Comparison of ENCODE assay signal across 21 cellular contexts in the genomic region with DNA sequence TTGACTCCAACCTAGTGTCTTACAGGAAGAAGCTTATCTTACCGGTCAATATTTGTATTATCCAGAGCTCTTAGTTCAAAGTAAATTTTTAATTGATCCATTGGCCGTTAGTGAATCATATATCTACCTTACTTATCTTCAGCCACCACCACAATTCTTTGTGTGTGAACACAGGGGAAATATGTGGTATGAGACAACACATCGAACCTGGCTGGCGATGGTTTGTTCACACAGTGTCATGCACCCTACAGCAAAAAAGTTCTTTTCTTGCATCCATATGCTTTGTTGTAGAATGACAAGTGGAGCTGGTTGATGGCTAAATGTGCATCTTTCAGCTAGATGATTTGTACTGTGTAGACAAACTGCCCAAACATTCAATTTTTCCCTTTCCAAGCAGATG.
DNase-seq lines count a peak whose midpoint lies in the region; ATAC-seq, FAIRE-seq and TF ChIP-seq lines count a peak whose summit lies in the region.
"Had no signal": no experiment of that assay in that cellular context is flagged by ENCODE, and none has a peak within 500 bp of the region (broad histone marks: within the 10 kb centered on the region; RNA-seq: fewer than 3 reads in every experiment).

No MANE protein-coding gene starts in this region.

- no peak overlapping the region for H3K9ac ChIP-seq in neural progenitor cell

- CTCF ChIA-PET in activated CD4-positive, alpha-beta memory T cell treated with anti-CD3 and anti-CD28 coated beads for 36 hours (lab: Charles Lee), result no interaction called here
- CTCF ChIA-PET in activated CD4-positive, alpha-beta memory T cell treated with anti-CD3 and anti-CD28 coated beads, Interleukin-2, amount 10 ng/mL, durations not matched to agents 7 days and 5 days (lab: Charles Lee), result interaction anchor here (1.1 to 1.7 kb wide), 3 partner anchors 22 to 71 kb away, joined by 3 to 5 read pairs (median 3); no protein-coding TSS in a partner anchor

- H3K27ac ChIP-seq in neural progenitor cell, result no peak overlapping the region
- H3K27ac ChIP-seq: PC-9, RWPE1 had no signal

- peak; percentile 56 for FAIRE-seq in GM12891 (lab: Jason Lieb, UNC)
- FAIRE-seq: H1 had no signal

- H3K9me3 Mint-ChIP-seq in activated CD4-positive, alpha-beta memory T cell treated with anti-CD3 and anti-CD28 coated beads for 36 hours, result no peaks in the 10 kb centered on the region
- H3K9me3 Mint-ChIP-seq in activated CD4-positive, alpha-beta memory T cell treated with anti-CD3 and anti-CD28 coated beads, Interleukin-2, amount 10 ng/mL, durations not matched to agents 7 days and 5 days, result no peaks in the 10 kb centered on the region
- peaks cover 2% of the 10 kb centered on the region for H3K9me3 Mint-ChIP-seq in activated T-helper 1 cell treated with anti-CD3 and anti-CD28 coated beads, Interleukin-12 subunit alpha, Interleukin-12 subunit beta, Interleukin-2, Interleukin-4 antibody, amounts not matched to agents 30 ng/mL and 10 ng/mL and 1 ng/mL, durations not matched to agents 14 hours and 24 hours and 36 hours
- no peaks in the 10 kb centered on the region for H3K9me3 Mint-ChIP-seq in neural progenitor cell

- DNase-seq in activated CD4-positive, alpha-beta memory T cell treated with anti-CD3 and anti-CD28 coated beads for 36 hours, result no peak
- no peak for DNase-seq in activated CD4-positive, alpha-beta memory T cell treated with anti-CD3 and anti-CD28 coated beads, Interleukin-2, amount 10 ng/mL, durations not matched to agents 7 days and 5 days
- DNase-seq in GM12891 (ENCODE audit: insufficient read length, low spot score) (no peak), neural progenitor cell (ENCODE audit: low spot score) (no peak), LoVo (ENCODE audit: low spot score) (no peak), cortex of kidney (lab: John Stamatoyannopoulos, UW) (no peak)
- no peak for DNase-seq in activated T-helper 1 cell treated with anti-CD3 and anti-CD28 coated beads, Interleukin-12 subunit alpha, Interleukin-12 subunit beta, Interleukin-2, Interleukin-4 antibody, amounts not matched to agents 30 ng/mL and 10 ng/mL and 1 ng/mL, durations not matched to agents 14 hours and 24 hours and 36 hours (ENCODE audit: low spot score)
- DNase-seq: BE2C; CD4-positive, alpha-beta T cell; DMS153; GDM1; KBM-7; MV-4-11; NCI-H187 treated with DMSO at 0.1 percent for 48 hours; NCI-H345; NCI-H524 treated with DMSO at 0.1 percent for 48 hours; PC-9; SIG-M5 had no signal

- H3K27ac Mint-ChIP-seq in activated CD4-positive, alpha-beta memory T cell treated with anti-CD3 and anti-CD28 coated beads for 36 hours, result peak overlapping the region; percentile 91
- H3K27ac Mint-ChIP-seq in activated CD4-positive, alpha-beta memory T cell treated with anti-CD3 and anti-CD28 coated beads, Interleukin-2, amount 10 ng/mL, durations not matched to agents 7 days and 5 days, result no peak overlapping the region
- peak overlapping the region; percentile 65 for H3K27ac Mint-ChIP-seq in activated T-helper 1 cell treated with anti-CD3 and anti-CD28 coated beads, Interleukin-12 subunit alpha, Interleukin-12 subunit beta, Interleukin-2, Interleukin-4 antibody, amounts not matched to agents 30 ng/mL and 10 ng/mL and 1 ng/mL, durations not matched to agents 14 hours and 24 hours and 36 hours
- no peak overlapping the region for H3K27ac Mint-ChIP-seq in neural progenitor cell
- H3K27ac Mint-ChIP-seq: CD4-positive, alpha-beta T cell had no signal

- H3K36me3 Mint-ChIP-seq in activated CD4-positive, alpha-beta memory T cell treated with anti-CD3 and anti-CD28 coated beads for 36 hours, result peaks cover 65% of the 10 kb centered on the region
- peaks cover 76% of the 10 kb centered on the region for H3K36me3 Mint-ChIP-seq in activated CD4-positive, alpha-beta memory T cell treated with anti-CD3 and anti-CD28 coated beads, Interleukin-2, amount 10 ng/mL, durations not matched to agents 7 days and 5 days (ENCODE audit: low read depth)
- peaks cover 60% of the 10 kb centered on the region for H3K36me3 Mint-ChIP-seq in activated T-helper 1 cell treated with anti-CD3 and anti-CD28 coated beads, Interleukin-12 subunit alpha, Interleukin-12 subunit beta, Interleukin-2, Interleukin-4 antibody, amounts not matched to agents 30 ng/mL and 10 ng/mL and 1 ng/mL, durations not matched to agents 14 hours and 24 hours and 36 hours (ENCODE audit: low read depth)
- H3K36me3 Mint-ChIP-seq in neural progenitor cell, result no peaks in the 10 kb centered on the region

- no peak overlapping the region for H3K4me3 ChIP-seq in neural progenitor cell
- H3K4me3 ChIP-seq: PC-9 had no signal

- no peaks in the 10 kb centered on the region for H3K27me3 ChIP-seq in neural progenitor cell
- H3K27me3 ChIP-seq: BE2C had no signal

- TF ChIP-seq POLR2A in GM12891 (IDR thresholded peaks at IDR 0.05; ENCODE audit: low read depth, low read length), result no peak

- H3K9me3 ChIP-seq in neural progenitor cell (ENCODE audit: low read depth), result no peaks in the 10 kb centered on the region
- H3K9me3 ChIP-seq: BE2C had no signal

- H3K4me1 ChIP-seq in neural progenitor cell, result no peaks in the 10 kb centered on the region

- no peaks in the 10 kb centered on the region for H3F3A ChIP-seq in neural progenitor cell (ENCODE audit: low read depth)

- H3K36me3 ChIP-seq in neural progenitor cell, result no peaks in the 10 kb centered on the region
- H3K36me3 ChIP-seq: BE2C had no signal

- peak overlapping the region; percentile 48 for H2AFZ ChIP-seq in neural progenitor cell (replicated peaks)
- H2AFZ ChIP-seq: PC-9 had no signal

- TF ChIP-seq CTCF in neural progenitor cell (IDR thresholded peaks at IDR 0.05), result no peak

- intact Hi-C loops in activated CD4-positive, alpha-beta memory T cell treated with anti-CD3 and anti-CD28 coated beads for 36 hours (cut with micrococcal nuclease), result no loop called here
- intact Hi-C loops in activated T-helper 1 cell treated with anti-CD3 and anti-CD28 coated beads, Interleukin-12 subunit alpha, Interleukin-12 subunit beta, Interleukin-2, Interleukin-4 antibody, amounts not matched to agents 30 ng/mL and 10 ng/mL and 1 ng/mL, durations not matched to agents 14 hours and 24 hours and 36 hours (cut with micrococcal nuclease), result no loop called here

- no peaks in the 10 kb centered on the region for H3K79me2 ChIP-seq in neural progenitor cell (ENCODE audit: low read depth)

- H3K4me1 Mint-ChIP-seq in activated CD4-positive, alpha-beta memory T cell treated with anti-CD3 and anti-CD28 coated beads for 36 hours (ENCODE audit: low read depth), result peaks cover 83% of the 10 kb centered on the region
- H3K4me1 Mint-ChIP-seq in activated CD4-positive, alpha-beta memory T cell treated with anti-CD3 and anti-CD28 coated beads, Interleukin-2, amount 10 ng/mL, durations not matched to agents 7 days and 5 days, result peaks cover 85% of the 10 kb centered on the region
- peaks cover 92% of the 10 kb centered on the region for H3K4me1 Mint-ChIP-seq in activated T-helper 1 cell treated with anti-CD3 and anti-CD28 coated beads, Interleukin-12 subunit alpha, Interleukin-12 subunit beta, Interleukin-2, Interleukin-4 antibody, amounts not matched to agents 30 ng/mL and 10 ng/mL and 1 ng/mL, durations not matched to agents 14 hours and 24 hours and 36 hours (ENCODE audit: low read depth)
- H3K4me1 Mint-ChIP-seq in neural progenitor cell, result peaks cover 2% of the 10 kb centered on the region

- H3K4me2 ChIP-seq in neural progenitor cell, result no peak overlapping the region
- H3K4me2 ChIP-seq: PC-9 had no signal

- POLR2A ChIA-PET in activated CD4-positive, alpha-beta memory T cell treated with anti-CD3 and anti-CD28 coated beads for 36 hours (lab: Charles Lee), result interaction anchor here (0.9 to 1.9 kb wide), 5 partner anchors 19 to 82 kb away, joined by 3 to 5 read pairs (median 4); no protein-coding TSS in a partner anchor
- POLR2A ChIA-PET in activated CD4-positive, alpha-beta memory T cell treated with anti-CD3 and anti-CD28 coated beads, Interleukin-2, amount 10 ng/mL, durations not matched to agents 7 days and 5 days (lab: Charles Lee), result interaction anchor here (0.8 to 2.2 kb wide), 6 partner anchors 11 to 115 kb away, joined by 3 to 9 read pairs (median 4); no protein-coding TSS in a partner anchor

- no peak for ATAC-seq in GM18502 (IDR thresholded peaks at IDR 0.05; ENCODE audit: poor library complexity, unreplicated experiment)

- H3K27me3 Mint-ChIP-seq in activated CD4-positive, alpha-beta memory T cell treated with anti-CD3 and anti-CD28 coated beads for 36 hours, result no peaks in the 10 kb centered on the region
- H3K27me3 Mint-ChIP-seq in activated CD4-positive, alpha-beta memory T cell treated with anti-CD3 and anti-CD28 coated beads, Interleukin-2, amount 10 ng/mL, durations not matched to agents 7 days and 5 days, result no peaks in the 10 kb centered on the region
- no peaks in the 10 kb centered on the region for H3K27me3 Mint-ChIP-seq in activated T-helper 1 cell treated with anti-CD3 and anti-CD28 coated beads, Interleukin-12 subunit alpha, Interleukin-12 subunit beta, Interleukin-2, Interleukin-4 antibody, amounts not matched to agents 30 ng/mL and 10 ng/mL and 1 ng/mL, durations not matched to agents 14 hours and 24 hours and 36 hours (ENCODE audit: insufficient read depth)
- H3K27me3 Mint-ChIP-seq in neural progenitor cell (ENCODE audit: insufficient read depth, low read depth), result no peaks in the 10 kb centered on the region
- H3K27me3 Mint-ChIP-seq: CD4-positive, alpha-beta T cell had no signal

- H4K20me1 ChIP-seq in neural progenitor cell (ENCODE audit: low read depth), result no peaks in the 10 kb centered on the region

- H3K4me3 Mint-ChIP-seq in activated CD4-positive, alpha-beta memory T cell treated with anti-CD3 and anti-CD28 coated beads for 36 hours, result no peak overlapping the region
- no peak overlapping the region for H3K4me3 Mint-ChIP-seq in activated CD4-positive, alpha-beta memory T cell treated with anti-CD3 and anti-CD28 coated beads, Interleukin-2, amount 10 ng/mL, durations not matched to agents 7 days and 5 days
- no peak overlapping the region for H3K4me3 Mint-ChIP-seq in activated T-helper 1 cell treated with anti-CD3 and anti-CD28 coated beads, Interleukin-12 subunit alpha, Interleukin-12 subunit beta, Interleukin-2, Interleukin-4 antibody, amounts not matched to agents 30 ng/mL and 10 ng/mL and 1 ng/mL, durations not matched to agents 14 hours and 24 hours and 36 hours
- no peak overlapping the region for H3K4me3 Mint-ChIP-seq in neural progenitor cell
- H3K4me3 Mint-ChIP-seq: CD4-positive, alpha-beta T cell had no signal

TF ChIP-seq in GM12891, 5 proteins besides CTCF, POLR2A, EP300 and RAD21:
- no peak for TF ChIP-seq SPI1 (IDR thresholded peaks at IDR 0.05; ENCODE audit: low read depth, low read length)
- no peak for TF ChIP-seq POLR2AphosphoS5 (IDR thresholded peaks at IDR 0.05; ENCODE audit: low read depth, low read length)
- TF ChIP-seq TAF1 (IDR thresholded peaks at IDR 0.05; ENCODE audit: low read depth, low read length), result no peak
- TF ChIP-seq POU2F2 (IDR thresholded peaks at IDR 0.05; ENCODE audit: low read depth, low read length), result no peak
- no peak for TF ChIP-seq PAX5 (IDR thresholded peaks at IDR 0.05; ENCODE audit: insufficient read depth, low read length, severe bottlenecking)

Comparison
In these comparisons a context has a peak if more than half of its experiments do, and no peak if none do; other contexts are left out.
1. H3K27ac Mint-ChIP-seq: peak in activated CD4-positive, alpha-beta memory T cell treated with anti-CD3 and anti-CD28 coated beads for 36 hours (single experiment) and activated T-helper 1 cell treated with anti-CD3 and anti-CD28 coated beads, Interleukin-12 subunit alpha, Interleukin-12 subunit beta, Interleukin-2, Interleukin-4 antibody, amounts not matched to agents 30 ng/mL and 10 ng/mL and 1 ng/mL, durations not matched to agents 14 hours and 24 hours and 36 hours (single experiment); none in activated CD4-positive, alpha-beta memory T cell treated with anti-CD3 and anti-CD28 coated beads, Interleukin-2, amount 10 ng/mL, durations not matched to agents 7 days and 5 days (single experiment) and neural progenitor cell (single experiment).